8 cellular contexts compared by ENCODE assay signal in genomic region chr2:112048887-112049286, GRCh38. TPM values are rescaled to one million over a fixed set of nuclear protein-coding genes. Genes with fewer than 3 reads are reported as not detected.
A peak's percentile ranks its signal among the peaks of the same experiment; 100 is the strongest.
DNase-seq lines count a peak whose midpoint lies in the region; ATAC-seq, FAIRE-seq and TF ChIP-seq lines count a peak whose summit lies in the region.

No MANE protein-coding gene starts in this region.

- ATAC-seq in HG03066 (IDR thresholded peaks at IDR 0.05; ENCODE audit: low read depth, unreplicated experiment) (peak; percentile 58), HG03139 (IDR thresholded peaks at IDR 0.05; ENCODE audit: unreplicated experiment) (no peak), HG03135 (IDR thresholded peaks at IDR 0.05; ENCODE audit: unreplicated experiment) (no peak)

- DNase-seq in NOMO-1 (lab: John Stamatoyannopoulos, UW; ENCODE audit: unreplicated experiment in 2 of 2) = peak; percentile 34 to 69
- peak; percentile 60 for DNase-seq in bronchial epithelial cell (ENCODE audit: low read depth)
- peak; percentile 70 for DNase-seq in kidney tubule cell (ENCODE audit: low spot score)
- DNase-seq in tibial nerve (ENCODE audit: low spot score in 2 of 2) = peak in 1 of 2 donors; percentile 81

- H3K4me1 ChIP-seq in DOHH2 (ENCODE audit: control insufficient read depth, low read length) (peaks cover 6% of the 10 kb centered on the region), tibial nerve (peaks cover 0 to 15% (median 8%) of the 10 kb centered on the region in 4 donors)

- no peak overlapping the region for H3K4me2 ChIP-seq in DOHH2 (ENCODE audit: low read length)

- no peak for TF ChIP-seq EP300 in tibial nerve (IDR thresholded peaks at IDR 0.05)

- H3F3A ChIP-seq in DOHH2 (ENCODE audit: control insufficient read depth, insufficient read depth) = 0 out of 2 replicates have a peak, but pooled peaks cover 5% of the 10 kb centered on the region

- H3K27me3 ChIP-seq in DOHH2 (ENCODE audit: control insufficient read depth, low read length) (0 out of 2 replicates have a peak, but pooled peaks cover 4% of the 10 kb centered on the region), bronchial epithelial cell (ENCODE audit: control insufficient read depth, insufficient read depth, low read length) (no peaks in the 10 kb centered on the region), tibial nerve (no peaks in the 10 kb centered on the region)

- no peaks in the 10 kb centered on the region for H3K9me2 ChIP-seq in DOHH2 (replicated peaks; ENCODE audit: control insufficient read depth, low read length)

- no peak for FAIRE-seq in bronchial epithelial cell (lab: Jason Lieb, UNC)

- no peaks in the 10 kb centered on the region for H3K9me3 ChIP-seq in DOHH2 (ENCODE audit: control insufficient read depth, insufficient read depth, low read length)
- H3K9me3 ChIP-seq in tibial nerve = peaks cover 0 to 14% (median 0%) of the 10 kb centered on the region in 4 donors

- H3K27ac ChIP-seq in DOHH2 (ENCODE audit: low read depth, low read length) (no peak overlapping the region), tibial nerve (no peak overlapping the region)

- TF ChIP-seq POLR2A in tibial nerve (IDR thresholded peaks at IDR 0.05) = no peak

- no peak overlapping the region for H3K4me3 ChIP-seq in DOHH2 (ENCODE audit: low read length)
- no peak overlapping the region for H3K4me3 ChIP-seq in bronchial epithelial cell (ENCODE audit: low read depth, low read length)
- no peak overlapping the region for H3K4me3 ChIP-seq in tibial nerve

- TF ChIP-seq CTCF in DOHH2 (IDR thresholded peaks at IDR 0.05; ENCODE audit: low read depth, low read length, poor library complexity, severe bottlenecking) (peak; percentile 59), bronchial epithelial cell (IDR thresholded peaks at IDR 0.05; ENCODE audit: insufficient read depth, low read length, severe bottlenecking) (peak; percentile 56), tibial nerve (IDR thresholded peaks at IDR 0.05) (peak; percentile 64 to 91 (median 80))

- no peaks in the 10 kb centered on the region for H3K36me3 ChIP-seq in DOHH2 (ENCODE audit: control insufficient read depth, low read length)
- H3K36me3 ChIP-seq in bronchial epithelial cell (ENCODE audit: control insufficient read depth, insufficient read depth, low read length) = no peaks in the 10 kb centered on the region
- H3K36me3 ChIP-seq in tibial nerve = no peaks in the 10 kb centered on the region

- H4K20me1 ChIP-seq in DOHH2 (ENCODE audit: control insufficient read depth, insufficient read depth, low read depth, low read length) = no peaks in the 10 kb centered on the region

- 34% methylated on average over 3 of the region's 3 CpGs for WGBS in tibial nerve, 2 donors

- H3K79me2 ChIP-seq in DOHH2 (ENCODE audit: control insufficient read depth, low read length) = no peaks in the 10 kb centered on the region

RNA-seq across cellular contexts. Expression of gene TMEM87B, which starts 6.2 kb away (rescaled TPM):
- total RNA-seq in bronchial epithelial cell (31.4 and 37.1 TPM in 2 replicates), tibial nerve (10 to 100 TPM; 11.9 to 20.1 (median 18.2) TPM)
